ENCODE assay signal across 31 cellular contexts in genomic region chr5:149326611-149327010, GRCh38. TPM values are rescaled to one million over a fixed set of nuclear protein-coding genes. Genes with fewer than 3 reads are reported as not detected.
"Had no signal": no experiment of that assay in that cellular context is flagged by ENCODE, and none has a peak within 500 bp of the region (broad histone marks: within the 10 kb centered on the region; RNA-seq: fewer than 3 reads in every experiment).

No MANE protein-coding gene starts in this region.

- H3K9me3 Mint-ChIP-seq: activated B cell treated with CpG ODN at 0.5 μM for 24 hours; activated naive CD8-positive, alpha-beta T cell treated with anti-CD3 and anti-CD28 coated beads for 36 hours; effector memory CD8-positive, alpha-beta T cell; nephron progenitor cell; stimulated activated naive B cell treated with anti-CD40 and anti-IgM and Interleukin-4, amounts not matched to agents 10 μg/mL and 1 μg/mL and 100 μg/mL, for 72 hours had no signal

- DNase-seq: activated B cell treated with CpG ODN at 0.5 μM for 24 hours; activated CD4-positive, alpha-beta T cell treated with anti-CD3 and anti-CD28 coated beads for 36 hours; activated effector memory CD4-positive, alpha-beta T cell treated with anti-CD3 and anti-CD28 coated beads, Interleukin-2, amount 50 U/mL, for 16 hours; activated naive CD4-positive, alpha-beta T cell treated with anti-CD3 and anti-CD28 coated beads for 36 hours; activated naive CD8-positive, alpha-beta T cell treated with anti-CD3 and anti-CD28 coated beads for 36 hours; adrenal gland; aorta; body of pancreas; colonic mucosa; effector memory CD8-positive, alpha-beta T cell; foreskin keratinocyte; heart right ventricle; left lung; naive B cell; nephron progenitor cell; pancreas; sigmoid colon; small intestine; stimulated activated CD4-positive, alpha-beta T cell treated with anti-CD3 and anti-CD28 coated beads, Interleukin-1b, Interleukin-23, amount 100 ng/mL, for 48 hours; stimulated activated CD4-positive, alpha-beta T cell treated with anti-CD3 and anti-CD28 coated beads, Interleukin-4, amount 100 ng/mL, for 4 hours; stimulated activated CD8-positive, alpha-beta memory T cell treated with anti-CD3 and anti-CD28 coated beads, Interleukin-4, amount 100 ng/mL, for 48 hours; stimulated activated naive B cell treated with anti-CD40 and anti-IgM and Interleukin-4, amounts not matched to agents 10 μg/mL and 1 μg/mL and 100 μg/mL, for 72 hours; stomach; T-helper 2 cell; thyroid gland; upper lobe of right lung had no signal

- H3K36me3 ChIP-seq: adrenal gland, colonic mucosa, left lung, pancreas, prostate gland, thyroid gland, upper lobe of right lung had no signal

- H3K27me3 ChIP-seq: adrenal gland, body of pancreas, colonic mucosa, esophagus muscularis mucosa, foreskin keratinocyte, heart right ventricle, left lung, pancreas, sigmoid colon, stomach, thyroid gland, upper lobe of right lung had no signal

- ATAC-seq: activated CD4-positive, alpha-beta T cell treated with anti-CD3 and anti-CD28 coated beads for 36 hours; body of pancreas; effector memory CD8-positive, alpha-beta T cell; foreskin keratinocyte; heart right ventricle; left lung; pancreas; stimulated activated naive B cell treated with anti-CD40 and anti-IgM and Interleukin-4, amounts not matched to agents 10 μg/mL and 1 μg/mL and 100 μg/mL, for 72 hours; upper lobe of right lung had no signal

- H3K36me3 Mint-ChIP-seq: activated naive CD8-positive, alpha-beta T cell treated with anti-CD3 and anti-CD28 coated beads for 36 hours; naive B cell had no signal

- H3K4me1 Mint-ChIP-seq: activated B cell treated with CpG ODN at 0.5 μM for 24 hours; activated CD4-positive, alpha-beta T cell treated with anti-CD3 and anti-CD28 coated beads for 36 hours; activated naive CD8-positive, alpha-beta T cell treated with anti-CD3 and anti-CD28 coated beads for 36 hours; naive B cell; stimulated activated naive B cell treated with anti-CD40 and anti-IgM and Interleukin-4, amounts not matched to agents 10 μg/mL and 1 μg/mL and 100 μg/mL, for 72 hours had no signal

- H3K4me3 ChIP-seq: adrenal gland, body of pancreas, colonic mucosa, esophagus muscularis mucosa, heart right ventricle, left lung, lung, pancreas, prostate gland, sigmoid colon, stomach, thyroid gland, upper lobe of right lung had no signal

- H3K9me3 ChIP-seq: adrenal gland, body of pancreas, colonic mucosa, esophagus muscularis mucosa, heart right ventricle, left lung, pancreas, prostate gland, sigmoid colon, stomach, thyroid gland, upper lobe of right lung had no signal

- H3K27me3 Mint-ChIP-seq: activated B cell treated with CpG ODN at 0.5 μM for 24 hours; activated CD4-positive, alpha-beta T cell treated with anti-CD3 and anti-CD28 coated beads for 36 hours; activated naive CD8-positive, alpha-beta T cell treated with anti-CD3 and anti-CD28 coated beads for 36 hours; effector memory CD8-positive, alpha-beta T cell; naive B cell; stimulated activated naive B cell treated with anti-CD40 and anti-IgM and Interleukin-4, amounts not matched to agents 10 μg/mL and 1 μg/mL and 100 μg/mL, for 72 hours had no signal

- H3K27ac Mint-ChIP-seq: activated B cell treated with CpG ODN at 0.5 μM for 24 hours; activated CD4-positive, alpha-beta T cell treated with anti-CD3 and anti-CD28 coated beads for 36 hours; activated naive CD4-positive, alpha-beta T cell treated with anti-CD3 and anti-CD28 coated beads for 36 hours; activated naive CD8-positive, alpha-beta T cell treated with anti-CD3 and anti-CD28 coated beads for 36 hours; effector memory CD8-positive, alpha-beta T cell; nephron progenitor cell; stimulated activated naive B cell treated with anti-CD40 and anti-IgM and Interleukin-4, amounts not matched to agents 10 μg/mL and 1 μg/mL and 100 μg/mL, for 72 hours had no signal

- H3K27ac ChIP-seq: adrenal gland, body of pancreas, colonic mucosa, esophagus muscularis mucosa, foreskin keratinocyte, left lung, pancreas, prostate gland, sigmoid colon, stomach, thyroid gland, upper lobe of right lung had no signal

- H3K4me3 Mint-ChIP-seq: activated B cell treated with CpG ODN at 0.5 μM for 24 hours; activated CD4-positive, alpha-beta T cell treated with anti-CD3 and anti-CD28 coated beads for 36 hours; activated naive CD4-positive, alpha-beta T cell treated with anti-CD3 and anti-CD28 coated beads for 36 hours; activated naive CD8-positive, alpha-beta T cell treated with anti-CD3 and anti-CD28 coated beads for 36 hours; effector memory CD8-positive, alpha-beta T cell; naive B cell; nephron progenitor cell; stimulated activated naive B cell treated with anti-CD40 and anti-IgM and Interleukin-4, amounts not matched to agents 10 μg/mL and 1 μg/mL and 100 μg/mL, for 72 hours had no signal

RNA-seq across cellular contexts. Expression of gene IL17B, which starts 52.5 kb away (rescaled TPM):
- total RNA-seq: activated B cell treated with CpG ODN at 0.5 μM for 24 hours; activated CD4-positive, alpha-beta T cell treated with anti-CD3 and anti-CD28 coated beads for 36 hours; activated naive CD4-positive, alpha-beta T cell treated with anti-CD3 and anti-CD28 coated beads for 36 hours; activated naive CD8-positive, alpha-beta T cell treated with anti-CD3 and anti-CD28 coated beads for 36 hours; body of pancreas; foreskin keratinocyte; kidney epithelial cell; mesenteric fat pad; pancreas; upper lobe of right lung had no signal

RNA-seq across cellular contexts. Expression of gene AFAP1L1, which starts 55.0 kb away (rescaled TPM):
- total RNA-seq: activated B cell treated with CpG ODN at 0.5 μM for 24 hours had no signal
